Comparison of ENCODE assay signal across 12 cellular contexts in the genomic region with DNA sequence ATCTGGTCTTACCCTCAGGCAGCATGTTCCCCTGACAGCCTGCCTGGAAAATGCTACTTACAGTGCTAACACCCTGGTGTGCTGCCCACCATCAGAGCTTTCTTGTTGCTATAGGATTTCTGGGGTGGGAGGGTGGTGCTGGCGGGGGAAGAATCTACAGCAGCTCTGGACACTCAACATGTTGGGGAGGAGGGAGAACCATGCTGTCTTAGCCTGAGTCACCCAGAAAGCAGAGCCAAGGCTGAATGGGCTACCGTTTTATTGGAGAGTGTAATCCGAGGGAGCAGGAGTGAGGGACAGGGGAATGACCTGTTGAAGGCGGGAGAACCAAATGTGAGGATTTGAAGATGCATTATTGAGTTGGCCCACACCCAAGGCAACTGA. TPM values are rescaled to one million over a fixed set of nuclear protein-coding genes. Genes with fewer than 3 reads are reported as not detected.
DNase-seq lines count a peak whose midpoint lies in the region; ATAC-seq and FAIRE-seq lines count a peak whose summit lies in the region.
"Had no signal": no experiment of that assay in that cellular context is flagged by ENCODE, and none has a peak within 500 bp of the region (broad histone marks: within the 10 kb centered on the region; RNA-seq: fewer than 3 reads in every experiment).

No MANE protein-coding gene starts in this region.

- H3K27me3 Mint-ChIP-seq in activated naive CD8-positive, alpha-beta T cell treated with anti-CD3 and anti-CD28 coated beads, Interleukin-2, amount 10 ng/mL, durations not matched to agents 7 days and 5 days = peaks cover 4% of the 10 kb centered on the region
- H3K27me3 Mint-ChIP-seq in activated naive CD8-positive, alpha-beta T cell treated with anti-CD3 and anti-CD28 coated beads for 36 hours = no peaks in the 10 kb centered on the region
- no peaks in the 10 kb centered on the region for H3K27me3 Mint-ChIP-seq in stimulated activated naive CD8-positive, alpha-beta T cell treated with anti-CD3 and anti-CD28 coated beads, Interleukin-15, amount 100 ng/mL, for 72 hours

- H3K4me1 Mint-ChIP-seq in activated naive CD8-positive, alpha-beta T cell treated with anti-CD3 and anti-CD28 coated beads, Interleukin-2, amount 10 ng/mL, durations not matched to agents 7 days and 5 days = peaks cover 19% of the 10 kb centered on the region
- peaks cover 13% of the 10 kb centered on the region for H3K4me1 Mint-ChIP-seq in activated naive CD8-positive, alpha-beta T cell treated with anti-CD3 and anti-CD28 coated beads for 36 hours
- H3K4me1 Mint-ChIP-seq in stimulated activated naive CD8-positive, alpha-beta T cell treated with anti-CD3 and anti-CD28 coated beads, Interleukin-15, amount 100 ng/mL, for 72 hours = peaks cover 14% of the 10 kb centered on the region

- POLR2A ChIA-PET in activated naive CD8-positive, alpha-beta T cell treated with anti-CD3 and anti-CD28 coated beads, Interleukin-2, amount 10 ng/mL, durations not matched to agents 7 days and 5 days (lab: Charles Lee) = no interaction called here

- no peaks in the 10 kb centered on the region for H3K9me3 Mint-ChIP-seq in activated naive CD8-positive, alpha-beta T cell treated with anti-CD3 and anti-CD28 coated beads, Interleukin-2, amount 10 ng/mL, durations not matched to agents 7 days and 5 days
- H3K9me3 Mint-ChIP-seq in activated naive CD8-positive, alpha-beta T cell treated with anti-CD3 and anti-CD28 coated beads for 36 hours = no peaks in the 10 kb centered on the region
- no peaks in the 10 kb centered on the region for H3K9me3 Mint-ChIP-seq in stimulated activated naive CD8-positive, alpha-beta T cell treated with anti-CD3 and anti-CD28 coated beads, Interleukin-15, amount 100 ng/mL, for 72 hours

- no peak overlapping the region for H3K27ac ChIP-seq in substantia nigra (ENCODE audit: low read depth, low read length, poor library complexity, severe bottlenecking)
- H3K27ac ChIP-seq: sigmoid colon had no signal

- peak; percentile 12 for ATAC-seq in activated naive CD8-positive, alpha-beta T cell treated with anti-CD3 and anti-CD28 coated beads, Interleukin-2, amount 10 ng/mL, durations not matched to agents 7 days and 5 days (ENCODE audit: low read depth)
- ATAC-seq in HG02571 (IDR thresholded peaks at IDR 0.05; ENCODE audit: unreplicated experiment) (peak; percentile 16), HG03521 (IDR thresholded peaks at IDR 0.05; ENCODE audit: unreplicated experiment) (peak; percentile 19)
- ATAC-seq in stimulated activated naive CD8-positive, alpha-beta T cell treated with anti-CD3 and anti-CD28 coated beads, Interleukin-15, amount 100 ng/mL, for 72 hours = peak; percentile 35

- no peak for DNase-seq in activated naive CD8-positive, alpha-beta T cell treated with anti-CD3 and anti-CD28 coated beads, Interleukin-2, amount 10 ng/mL, durations not matched to agents 7 days and 5 days
- DNase-seq in activated naive CD8-positive, alpha-beta T cell treated with anti-CD3 and anti-CD28 coated beads for 36 hours = no peak
- DNase-seq in stimulated activated naive CD8-positive, alpha-beta T cell treated with anti-CD3 and anti-CD28 coated beads, Interleukin-15, amount 100 ng/mL, for 72 hours = no peak
- DNase-seq in GM19239 (ENCODE audit: insufficient read length, low spot score) = no peak
- no peak for DNase-seq in epidermal melanocyte (ENCODE audit: insufficient read length, low spot score)
- no peak for DNase-seq in substantia nigra (lab: John Stamatoyannopoulos, UW)
- DNase-seq: BE2C, NCI-H1048, sigmoid colon had no signal

- no peak for FAIRE-seq in GM19239 (lab: Jason Lieb, UNC)
- FAIRE-seq: keratinocyte had no signal

- no peak overlapping the region for H3K4me3 Mint-ChIP-seq in activated naive CD8-positive, alpha-beta T cell treated with anti-CD3 and anti-CD28 coated beads, Interleukin-2, amount 10 ng/mL, durations not matched to agents 7 days and 5 days
- H3K4me3 Mint-ChIP-seq in activated naive CD8-positive, alpha-beta T cell treated with anti-CD3 and anti-CD28 coated beads for 36 hours = no peak overlapping the region
- H3K4me3 Mint-ChIP-seq in stimulated activated naive CD8-positive, alpha-beta T cell treated with anti-CD3 and anti-CD28 coated beads, Interleukin-15, amount 100 ng/mL, for 72 hours = peak overlapping the region in 1 of 2 donors; percentile 19

- H3K27ac Mint-ChIP-seq in activated naive CD8-positive, alpha-beta T cell treated with anti-CD3 and anti-CD28 coated beads, Interleukin-2, amount 10 ng/mL, durations not matched to agents 7 days and 5 days = peak overlapping the region; percentile 27
- no peak overlapping the region for H3K27ac Mint-ChIP-seq in activated naive CD8-positive, alpha-beta T cell treated with anti-CD3 and anti-CD28 coated beads for 36 hours
- no peak overlapping the region for H3K27ac Mint-ChIP-seq in stimulated activated naive CD8-positive, alpha-beta T cell treated with anti-CD3 and anti-CD28 coated beads, Interleukin-15, amount 100 ng/mL, for 72 hours

- H3K36me3 Mint-ChIP-seq in activated naive CD8-positive, alpha-beta T cell treated with anti-CD3 and anti-CD28 coated beads, Interleukin-2, amount 10 ng/mL, durations not matched to agents 7 days and 5 days = no peaks in the 10 kb centered on the region
- no peaks in the 10 kb centered on the region for H3K36me3 Mint-ChIP-seq in activated naive CD8-positive, alpha-beta T cell treated with anti-CD3 and anti-CD28 coated beads for 36 hours

RNA-seq across cellular contexts. Expression of gene MFSD1, which starts 45.6 kb away (rescaled TPM):
- 10 to 100 TPM; 26.2 TPM for total RNA-seq in activated naive CD8-positive, alpha-beta T cell treated with anti-CD3 and anti-CD28 coated beads, Interleukin-2, amount 10 ng/mL, durations not matched to agents 7 days and 5 days
- total RNA-seq in activated naive CD8-positive, alpha-beta T cell treated with anti-CD3 and anti-CD28 coated beads for 36 hours = 10 to 100 TPM; 17.0 to 18.5 TPM
